Comparison of ENCODE assay signal across 11 cellular contexts in genomic region chr19:38318595-38319142, GRCh38. TPM values are rescaled to one million over a fixed set of nuclear protein-coding genes. Genes with fewer than 3 reads are reported as not detected.
A peak's percentile ranks its signal among the peaks of the same experiment; 100 is the strongest.
DNase-seq lines count a peak whose midpoint lies in the region; ATAC-seq and TF ChIP-seq lines count a peak whose summit lies in the region.
"Had no signal": no experiment of that assay in that cellular context is flagged by ENCODE, and none has a peak within 500 bp of the region (broad histone marks: within the 10 kb centered on the region; RNA-seq: fewer than 3 reads in every experiment).

No MANE protein-coding gene starts in this region.

- H3K27me3 Mint-ChIP-seq in activated CD4-positive, alpha-beta T cell treated with anti-CD3 and anti-CD28 coated beads, Interleukin-2, amount 10 ng/mL, durations not matched to agents 7 days and 5 days = no peaks in the 10 kb centered on the region
- H3K27me3 Mint-ChIP-seq in activated T-helper 1 cell treated with anti-CD3 and anti-CD28 coated beads, Interleukin-12 subunit alpha, Interleukin-12 subunit beta, Interleukin-2, Interleukin-4 antibody, amounts not matched to agents 30 ng/mL and 10 ng/mL and 1 ng/mL, durations not matched to agents 14 hours and 24 hours and 36 hours (ENCODE audit: insufficient read depth) = no peaks in the 10 kb centered on the region

- H3K27ac Mint-ChIP-seq in activated CD4-positive, alpha-beta T cell treated with anti-CD3 and anti-CD28 coated beads, Interleukin-2, amount 10 ng/mL, durations not matched to agents 7 days and 5 days = peak overlapping the region; percentile 69
- H3K27ac Mint-ChIP-seq in activated T-helper 1 cell treated with anti-CD3 and anti-CD28 coated beads, Interleukin-12 subunit alpha, Interleukin-12 subunit beta, Interleukin-2, Interleukin-4 antibody, amounts not matched to agents 30 ng/mL and 10 ng/mL and 1 ng/mL, durations not matched to agents 14 hours and 24 hours and 36 hours = peak overlapping the region; percentile 58

- DNase-seq in activated CD4-positive, alpha-beta T cell treated with anti-CD3 and anti-CD28 coated beads, Interleukin-2, amount 10 ng/mL, durations not matched to agents 7 days and 5 days = no peak
- DNase-seq in activated CD4-positive, alpha-beta T cell treated with anti-CD3 and anti-CD28 coated beads, Interleukin-2, amount 50 U/mL, for 48 hours = no peak
- no peak for DNase-seq in activated T-helper 1 cell treated with anti-CD3 and anti-CD28 coated beads, Interleukin-12 subunit alpha, Interleukin-12 subunit beta, Interleukin-2, Interleukin-4 antibody, amounts not matched to agents 30 ng/mL and 10 ng/mL and 1 ng/mL, durations not matched to agents 14 hours and 24 hours and 36 hours (ENCODE audit: low spot score)
- DNase-seq in hepatocyte (ENCODE audit: low spot score) = no peak
- no peak for DNase-seq in hippocampal formation (lab: John Stamatoyannopoulos, UW)
- DNase-seq in NK-92 (lab: John Stamatoyannopoulos, UW; ENCODE audit: unreplicated experiment) = no peak
- DNase-seq: activated naive CD4-positive, alpha-beta T cell treated with anti-CD3 and anti-CD28 coated beads, Interleukin-2, amount 50 U/mL, for 16 hours; foreskin melanocyte; SW 1271 had no signal

- H3K36me3 ChIP-seq in hepatocyte (replicated peaks; ENCODE audit: insufficient read depth, low read depth) = no peaks in the 10 kb centered on the region
- no peaks in the 10 kb centered on the region for H3K36me3 ChIP-seq in stomach smooth muscle (ENCODE audit: control insufficient read depth in 2 of 2, insufficient read depth in 2 of 2, low read length in 2 of 2)

- ATAC-seq in GM21390 (IDR thresholded peaks at IDR 0.05; ENCODE audit: unreplicated experiment) = no peak

- no peak for TF ChIP-seq CTCF in hepatocyte (IDR thresholded peaks at IDR 0.05; ENCODE audit: poor library complexity)

- POLR2A ChIA-PET in activated CD4-positive, alpha-beta T cell treated with anti-CD3 and anti-CD28 coated beads, Interleukin-2, amount 10 ng/mL, durations not matched to agents 7 days and 5 days (lab: Charles Lee) = interaction anchor here (1.0 kb wide), 1 partner anchor 10 kb away, joined by 4 read pairs; no protein-coding TSS in a partner anchor

- H3K4me1 ChIP-seq in hepatocyte (ENCODE audit: insufficient read depth) (no peaks in the 10 kb centered on the region), stomach smooth muscle (ENCODE audit: control insufficient read depth, insufficient read depth, low read length) (peaks cover 55% of the 10 kb centered on the region)

- H2AFZ ChIP-seq in hepatocyte = no peak overlapping the region

- H3K9me2 ChIP-seq in hepatocyte (replicated peaks; ENCODE audit: insufficient read depth) = no peaks in the 10 kb centered on the region

- H3K9me3 ChIP-seq in hepatocyte (ENCODE audit: low read depth) (no peaks in the 10 kb centered on the region), stomach smooth muscle (ENCODE audit: control insufficient read depth in 2 of 2, low read length in 2 of 2) (no peaks in the 10 kb centered on the region)

- peaks cover 4% of the 10 kb centered on the region for H3K79me2 ChIP-seq in hepatocyte

- H3K4me2 ChIP-seq in hepatocyte = peak overlapping the region; percentile 100

- H3K9me3 Mint-ChIP-seq in activated CD4-positive, alpha-beta T cell treated with anti-CD3 and anti-CD28 coated beads, Interleukin-2, amount 10 ng/mL, durations not matched to agents 7 days and 5 days = no peaks in the 10 kb centered on the region
- no peaks in the 10 kb centered on the region for H3K9me3 Mint-ChIP-seq in activated T-helper 1 cell treated with anti-CD3 and anti-CD28 coated beads, Interleukin-12 subunit alpha, Interleukin-12 subunit beta, Interleukin-2, Interleukin-4 antibody, amounts not matched to agents 30 ng/mL and 10 ng/mL and 1 ng/mL, durations not matched to agents 14 hours and 24 hours and 36 hours

- H3K27me3 ChIP-seq in hepatocyte (peaks cover 17% of the 10 kb centered on the region), stomach smooth muscle (ENCODE audit: control insufficient read depth in 1 of 2, insufficient read depth in 2 of 2, low read length in 2 of 2) (no peaks in the 10 kb centered on the region)

- H3K4me3 ChIP-seq in hepatocyte = no peak overlapping the region
- peak overlapping the region; percentile 61 to 81 for H3K4me3 ChIP-seq in stomach smooth muscle (ENCODE audit: low read length in 2 of 2)

- 76% methylated on average over 7 of the region's 7 CpGs for WGBS in hepatocyte (ENCODE audit: low lambda C conversion rate, missing lambda C conversion rate)

- CTCF ChIA-PET in activated CD4-positive, alpha-beta T cell treated with anti-CD3 and anti-CD28 coated beads, Interleukin-2, amount 10 ng/mL, durations not matched to agents 7 days and 5 days (lab: Charles Lee) = interaction anchor here (0.9 to 3.7 kb wide), 5 partner anchors 15 to 85 kb away, joined by 3 to 10 read pairs (median 4); partner anchors contain the start of genes CATSPERG and FAM98C

- H3K36me3 Mint-ChIP-seq in activated CD4-positive, alpha-beta T cell treated with anti-CD3 and anti-CD28 coated beads, Interleukin-2, amount 10 ng/mL, durations not matched to agents 7 days and 5 days (ENCODE audit: low read depth) = peaks cover 5% of the 10 kb centered on the region
- H3K36me3 Mint-ChIP-seq in activated T-helper 1 cell treated with anti-CD3 and anti-CD28 coated beads, Interleukin-12 subunit alpha, Interleukin-12 subunit beta, Interleukin-2, Interleukin-4 antibody, amounts not matched to agents 30 ng/mL and 10 ng/mL and 1 ng/mL, durations not matched to agents 14 hours and 24 hours and 36 hours (ENCODE audit: low read depth) = peaks cover 6% of the 10 kb centered on the region

- peak overlapping the region; percentile 82 for H3K4me3 Mint-ChIP-seq in activated CD4-positive, alpha-beta T cell treated with anti-CD3 and anti-CD28 coated beads, Interleukin-2, amount 10 ng/mL, durations not matched to agents 7 days and 5 days
- peak overlapping the region; percentile 86 for H3K4me3 Mint-ChIP-seq in activated T-helper 1 cell treated with anti-CD3 and anti-CD28 coated beads, Interleukin-12 subunit alpha, Interleukin-12 subunit beta, Interleukin-2, Interleukin-4 antibody, amounts not matched to agents 30 ng/mL and 10 ng/mL and 1 ng/mL, durations not matched to agents 14 hours and 24 hours and 36 hours

- no peak overlapping the region for H3K27ac ChIP-seq in hepatocyte
- peak overlapping the region; percentile 90 for H3K27ac ChIP-seq in stomach smooth muscle (ENCODE audit: low read length)

- H3K9ac ChIP-seq in stomach smooth muscle (ENCODE audit: low read length in 2 of 2) = peak overlapping the region in 1 of 2 donors; percentile 67

- no peaks in the 10 kb centered on the region for H4K20me1 ChIP-seq in hepatocyte (ENCODE audit: insufficient read depth, poor library complexity, severe bottlenecking)

- H3K4me1 Mint-ChIP-seq in activated CD4-positive, alpha-beta T cell treated with anti-CD3 and anti-CD28 coated beads, Interleukin-2, amount 10 ng/mL, durations not matched to agents 7 days and 5 days = peaks cover 59% of the 10 kb centered on the region
- H3K4me1 Mint-ChIP-seq in activated T-helper 1 cell treated with anti-CD3 and anti-CD28 coated beads, Interleukin-12 subunit alpha, Interleukin-12 subunit beta, Interleukin-2, Interleukin-4 antibody, amounts not matched to agents 30 ng/mL and 10 ng/mL and 1 ng/mL, durations not matched to agents 14 hours and 24 hours and 36 hours (ENCODE audit: low read depth) = peaks cover 60% of the 10 kb centered on the region

- intact Hi-C loops in activated T-helper 1 cell treated with anti-CD3 and anti-CD28 coated beads, Interleukin-12 subunit alpha, Interleukin-12 subunit beta, Interleukin-2, Interleukin-4 antibody, amounts not matched to agents 30 ng/mL and 10 ng/mL and 1 ng/mL, durations not matched to agents 14 hours and 24 hours and 36 hours (cut with micrococcal nuclease) = loop anchor here (5.0 kb wide), 1 partner anchor 534 kb away; no protein-coding TSS in a partner anchor

RNA-seq across cellular contexts. Expression of gene KCNK6, which starts 1.0 kb away (rescaled TPM):
- total RNA-seq in activated CD4-positive, alpha-beta T cell treated with anti-CD3 and anti-CD28 coated beads, Interleukin-2, amount 10 ng/mL, durations not matched to agents 7 days and 5 days = 10 to 100 TPM; 12.6 to 14.0 TPM
- 21.1 and 22.1 TPM in 2 replicates for total RNA-seq in activated T-helper 1 cell treated with anti-CD3 and anti-CD28 coated beads, Interleukin-12 subunit alpha, Interleukin-12 subunit beta, Interleukin-2, Interleukin-4 antibody, amounts not matched to agents 30 ng/mL and 10 ng/mL and 1 ng/mL, durations not matched to agents 14 hours and 24 hours and 36 hours
- total RNA-seq in hepatocyte = 7.1 and 9.0 TPM in 2 replicates
- 16.0 and 21.5 TPM in 2 replicates for polyA plus RNA-seq in hepatocyte

RNA-seq across cellular contexts. Expression of gene YIF1B, which starts 2.9 kb away (rescaled TPM):
- 10 to 100 TPM; 63.1 to 72.4 TPM for total RNA-seq in activated CD4-positive, alpha-beta T cell treated with anti-CD3 and anti-CD28 coated beads, Interleukin-2, amount 10 ng/mL, durations not matched to agents 7 days and 5 days
- total RNA-seq in activated T-helper 1 cell treated with anti-CD3 and anti-CD28 coated beads, Interleukin-12 subunit alpha, Interleukin-12 subunit beta, Interleukin-2, Interleukin-4 antibody, amounts not matched to agents 30 ng/mL and 10 ng/mL and 1 ng/mL, durations not matched to agents 14 hours and 24 hours and 36 hours = 89.8 and 96.0 TPM in 2 replicates
- total RNA-seq in hepatocyte = 50.0 and 54.9 TPM in 2 replicates
- polyA plus RNA-seq in hepatocyte = 101 and 105 TPM in 2 replicates

RNA-seq across cellular contexts. Expression of gene C19orf33, which starts 14.6 kb away (rescaled TPM):
- not detected for total RNA-seq in activated CD4-positive, alpha-beta T cell treated with anti-CD3 and anti-CD28 coated beads, Interleukin-2, amount 10 ng/mL, durations not matched to agents 7 days and 5 days
- total RNA-seq in activated T-helper 1 cell treated with anti-CD3 and anti-CD28 coated beads, Interleukin-12 subunit alpha, Interleukin-12 subunit beta, Interleukin-2, Interleukin-4 antibody, amounts not matched to agents 30 ng/mL and 10 ng/mL and 1 ng/mL, durations not matched to agents 14 hours and 24 hours and 36 hours = 0.71 TPM in 1 of 2 replicates, not detected in the other
- total RNA-seq in hepatocyte = 126 and 153 TPM in 2 replicates
- 118 and 123 TPM in 2 replicates for polyA plus RNA-seq in hepatocyte

RNA-seq across cellular contexts. Expression of gene CATSPERG, which starts 17.0 kb away (rescaled TPM):
- total RNA-seq in activated CD4-positive, alpha-beta T cell treated with anti-CD3 and anti-CD28 coated beads, Interleukin-2, amount 10 ng/mL, durations not matched to agents 7 days and 5 days = 1 to 10 TPM; 4.2 to 5.6 TPM
- 3.0 and 4.8 TPM in 2 replicates for total RNA-seq in activated T-helper 1 cell treated with anti-CD3 and anti-CD28 coated beads, Interleukin-12 subunit alpha, Interleukin-12 subunit beta, Interleukin-2, Interleukin-4 antibody, amounts not matched to agents 30 ng/mL and 10 ng/mL and 1 ng/mL, durations not matched to agents 14 hours and 24 hours and 36 hours
- 14.5 and 19.1 TPM in 2 replicates for total RNA-seq in hepatocyte
- 26.1 and 38.0 TPM in 2 replicates for polyA plus RNA-seq in hepatocyte

RNA-seq across cellular contexts. Expression of gene SPINT2, which starts 54.3 kb away (rescaled TPM):
- total RNA-seq in activated CD4-positive, alpha-beta T cell treated with anti-CD3 and anti-CD28 coated beads, Interleukin-2, amount 10 ng/mL, durations not matched to agents 7 days and 5 days = 1 to 10 TPM; 8.9 to 9.3 TPM
- total RNA-seq in activated T-helper 1 cell treated with anti-CD3 and anti-CD28 coated beads, Interleukin-12 subunit alpha, Interleukin-12 subunit beta, Interleukin-2, Interleukin-4 antibody, amounts not matched to agents 30 ng/mL and 10 ng/mL and 1 ng/mL, durations not matched to agents 14 hours and 24 hours and 36 hours = 79.6 and 86.8 TPM in 2 replicates
- 508 and 590 TPM in 2 replicates for total RNA-seq in hepatocyte
- polyA plus RNA-seq in hepatocyte = 834 and 885 TPM in 2 replicates

Comparison
In these comparisons a context has a peak if more than half of its experiments do, and no peak if none do; other contexts are left out.
1. RNA of gene C19orf33, which starts 14.6 kb away (total RNA-seq): 126 to 153 TPM in hepatocyte; 0.71 TPM in activated T-helper 1 cell treated with anti-CD3 and anti-CD28 coated beads, Interleukin-12 subunit alpha, Interleukin-12 subunit beta, Interleukin-2, Interleukin-4 antibody, amounts not matched to agents 30 ng/mL and 10 ng/mL and 1 ng/mL, durations not matched to agents 14 hours and 24 hours and 36 hours and not detected in activated CD4-positive, alpha-beta T cell treated with anti-CD3 and anti-CD28 coated beads, Interleukin-2, amount 10 ng/mL, durations not matched to agents 7 days and 5 days; every median in the first group is over 10 times any median in the second.